ENCODE assay signal across 16 cellular contexts in genomic region chr4:138401330-138401729, GRCh38.
A peak's percentile ranks its signal among the peaks of the same experiment; 100 is the strongest.
DNase-seq lines count a peak whose midpoint lies in the region; ATAC-seq, FAIRE-seq and TF ChIP-seq lines count a peak whose summit lies in the region.
"Had no signal": no experiment of that assay in that cellular context is flagged by ENCODE, and none has a peak within 500 bp of the region (broad histone marks: within the 10 kb centered on the region; RNA-seq: fewer than 3 reads in every experiment).

No MANE protein-coding gene starts in this region.

- FAIRE-seq in GM12891 (lab: Jason Lieb, UNC) (peak; percentile 9), pancreas (lab: Jason Lieb, UNC) (peak; percentile 41)
- FAIRE-seq: small intestine had no signal

- H3K27me3 Mint-ChIP-seq in GM23338 (ENCODE audit: insufficient read depth, low read depth, poor library complexity) = peaks cover 3% of the 10 kb centered on the region
- H3K27me3 Mint-ChIP-seq: T-cell had no signal

- no TSS peak for BruUV-seq in PC-3 (replicated peaks; lab: Mats Ljungman, UMichigan)

- peak in 1 of 4 donors; percentile 54 for ATAC-seq in heart left ventricle
- ATAC-seq in pancreas = no peak
- ATAC-seq in PC-3 = no peak
- ATAC-seq in GM23338 = no peak
- no peak for ATAC-seq in GM18498 (IDR thresholded peaks at IDR 0.05; ENCODE audit: unreplicated experiment)
- ATAC-seq: Panc1, T-cell, WTC11 had no signal

- no peak overlapping the region for H3K27ac Mint-ChIP-seq in GM23338
- H3K27ac Mint-ChIP-seq: T-cell, WTC11 had no signal

- H3K36me3 ChIP-seq in heart left ventricle (no peaks in the 10 kb centered on the region), pancreas (no peaks in the 10 kb centered on the region), PC-3 (ENCODE audit: low read depth, low read length) (no peaks in the 10 kb centered on the region), GM23338 (ENCODE audit: insufficient read depth) (no peaks in the 10 kb centered on the region)
- H3K36me3 ChIP-seq: BLaER1 had no signal

- H3K27me3 ChIP-seq in heart left ventricle = no peaks in the 10 kb centered on the region
- H3K27me3 ChIP-seq in pancreas = no peaks in the 10 kb centered on the region
- H3K27me3 ChIP-seq in PC-3 (ENCODE audit: low read length) = no peaks in the 10 kb centered on the region
- H3K27me3 ChIP-seq in GM23338 (ENCODE audit: insufficient read depth) = no peaks in the 10 kb centered on the region
- H3K27me3 ChIP-seq: BLaER1 had no signal

- TF ChIP-seq POLR2A in GM12891 (IDR thresholded peaks at IDR 0.05; ENCODE audit: low read depth, low read length) (no peak), heart left ventricle (IDR thresholded peaks at IDR 0.05) (no peak)

- H4K20me1 ChIP-seq in PC-3 (ENCODE audit: low read length) (no peaks in the 10 kb centered on the region), GM23338 (replicated peaks; ENCODE audit: insufficient read depth) (no peaks in the 10 kb centered on the region)
- H4K20me1 ChIP-seq: BLaER1 had no signal

- peaks cover 14% of the 10 kb centered on the region; the same call in 2 of the 3 replicates for H3K4me1 Mint-ChIP-seq in GM23338
- H3K4me1 Mint-ChIP-seq: T-cell had no signal

- H3K9me3 ChIP-seq in heart left ventricle = no peaks in the 10 kb centered on the region
- H3K9me3 ChIP-seq in pancreas = no peaks in the 10 kb centered on the region
- no peaks in the 10 kb centered on the region for H3K9me3 ChIP-seq in PC-3 (ENCODE audit: low read length)
- H3K9me3 ChIP-seq: BLaER1 had no signal

- H3K79me2 ChIP-seq in PC-3 (ENCODE audit: low read length) = no peaks in the 10 kb centered on the region
- no peaks in the 10 kb centered on the region for H3K79me2 ChIP-seq in GM23338 (replicated peaks; ENCODE audit: insufficient read depth)

- no peak overlapping the region for H3K4me2 ChIP-seq in PC-3 (ENCODE audit: low read length)
- H3K4me2 ChIP-seq in GM23338 = no peak overlapping the region
- H3K4me2 ChIP-seq: BLaER1 had no signal

- 6 to 18% (median 12%) methylated on average over 3 of the region's 3 CpGs for WGBS in heart left ventricle, 4 donors
- WGBS in pancreas, 2 donors = 12 to 16% methylated on average over 3 of the region's 3 CpGs

- H2AFZ ChIP-seq in PC-3 (ENCODE audit: low read length) (no peak overlapping the region), GM23338 (no peak overlapping the region)

- H3K4me3 ChIP-seq in heart left ventricle (no peak overlapping the region), pancreas (no peak overlapping the region), PC-3 (ENCODE audit: low read length) (no peak overlapping the region), GM23338 (no peak overlapping the region)
- H3K4me3 ChIP-seq: BLaER1, lung had no signal

- peak overlapping the region in 3 of 12 donors; percentile 28 to 53 (median 29) for H3K27ac ChIP-seq in heart left ventricle
- H3K27ac ChIP-seq in pancreas = no peak overlapping the region
- no peak overlapping the region for H3K27ac ChIP-seq in PC-3 (ENCODE audit: low read length)
- H3K27ac ChIP-seq in GM23338 (ENCODE audit: low read depth) = no peak overlapping the region
- H3K27ac ChIP-seq: BLaER1 had no signal

- POLR2A ChIA-PET in PC-3 (lab: Charles Lee; ENCODE audit: unreplicated experiment) = no interaction called here

- TF ChIP-seq CTCF in heart left ventricle (IDR thresholded peaks at IDR 0.05) (no peak), pancreas (IDR thresholded peaks at IDR 0.05) (no peak), PC-3 (conservative IDR thresholded peaks at IDR 0.05; ENCODE audit: low read depth, low read length) (no peak), GM23338 (conservative IDR thresholded peaks at IDR 0.05; ENCODE audit: low read depth in 2 of 2) (no peak)

- intact Hi-C loops in heart left ventricle (cut with DNase I) (loop anchor here in 1 of 10 donors (5.0 kb wide), 1 partner anchor 204 kb away; no protein-coding TSS in a partner anchor), pancreas (cut with DNase I) (no loop called here), PC-3 (cut with micrococcal nuclease) (loop anchor here (10.0 kb wide), 1 partner anchor 157 kb away; the partner anchor contains the start of gene SLC7A11)

- H3K4me3 Mint-ChIP-seq in GM23338 = no peak overlapping the region
- H3K4me3 Mint-ChIP-seq: T-cell, WTC11 had no signal

- H3K9me2 ChIP-seq in PC-3 (replicated peaks; ENCODE audit: low read length) (no peaks in the 10 kb centered on the region), GM23338 (ENCODE audit: insufficient read depth) (no peaks in the 10 kb centered on the region; the same call in 1 of the 2 replicates)

- H3K9me3 Mint-ChIP-seq in GM23338 = peaks cover 3% of the 10 kb centered on the region; the same call in 1 of the 3 replicates
- H3K9me3 Mint-ChIP-seq: T-cell had no signal

- H3K4me1 ChIP-seq in heart left ventricle = peaks cover 0 to 36% (median 7%) of the 10 kb centered on the region in 12 donors
- H3K4me1 ChIP-seq in pancreas = peaks cover 12 to 29% (median 24%) of the 10 kb centered on the region in 3 donors
- peaks cover 15% of the 10 kb centered on the region for H3K4me1 ChIP-seq in PC-3 (ENCODE audit: insufficient read depth, low read length)
- peaks cover 12% of the 10 kb centered on the region; the same call in 1 of the 2 replicates for H3K4me1 ChIP-seq in GM23338 (ENCODE audit: insufficient read depth)
- H3K4me1 ChIP-seq: BLaER1 had no signal

- CTCF ChIA-PET in PC-3 (lab: Charles Lee) = no interaction called here

- H3K9ac ChIP-seq in PC-3 (ENCODE audit: low read length) = no peak overlapping the region
- H3K9ac ChIP-seq: BLaER1 had no signal

- DNase-seq in GM12891 (ENCODE audit: insufficient read length, low spot score) (no peak), NCI-H1105 (lab: John Stamatoyannopoulos, UW) (peak; percentile 43), heart left ventricle (peak; percentile 21 to 71 (median 63)), pancreas (peak; percentile 26 to 78 (median 54)), PC-3 (no peak), GM23338 (ENCODE audit: low spot score) (no peak)
- DNase-seq: activated gamma-delta T cell, NCI-H1048, NCI-H446, small intestine, T-cell had no signal

- H3K36me3 Mint-ChIP-seq in GM23338 (ENCODE audit: low read depth) = no peaks in the 10 kb centered on the region
- H3K36me3 Mint-ChIP-seq: T-cell had no signal

- H3F3A ChIP-seq in PC-3 (ENCODE audit: low read length, unreplicated experiment) (no peaks in the 10 kb centered on the region), GM23338 (replicated peaks; ENCODE audit: low read depth) (no peaks in the 10 kb centered on the region)

TF ChIP-seq in GM12891, 5 proteins besides CTCF, POLR2A, EP300 and RAD21:
- TF ChIP-seq TAF1 (IDR thresholded peaks at IDR 0.05; ENCODE audit: low read depth, low read length) (no peak), POLR2AphosphoS5 (IDR thresholded peaks at IDR 0.05; ENCODE audit: low read depth, low read length) (no peak), POU2F2 (IDR thresholded peaks at IDR 0.05; ENCODE audit: low read depth, low read length) (no peak), PAX5 (IDR thresholded peaks at IDR 0.05; ENCODE audit: insufficient read depth, low read length, severe bottlenecking) (no peak)

TF ChIP-seq in GM23338, 12 proteins besides CTCF, POLR2A, EP300 and RAD21 (continues in another document):
- TF ChIP-seq ETS1 (IDR thresholded peaks at IDR 0.05) (no peak), JUNB (IDR thresholded peaks at IDR 0.05; ENCODE audit: unreplicated experiment) (no peak), POLR2AphosphoS5 (IDR thresholded peaks at IDR 0.05; ENCODE audit: low read depth) (no peak), EZH2phosphoT487 (IDR thresholded peaks at IDR 0.05; ENCODE audit: unreplicated experiment) (no peak), ZNF331 (CRISPR knock-in tag; IDR thresholded peaks at IDR 0.05; ENCODE audit: low read depth) (no peak), REST (IDR thresholded peaks at IDR 0.05; ENCODE audit: unreplicated experiment) (no peak), NANOG (IDR thresholded peaks at IDR 0.05; ENCODE audit: borderline replicate concordance) (no peak), EZH2 (IDR thresholded peaks at IDR 0.05; ENCODE audit: low read depth, unreplicated experiment) (no peak), STAT1 (IDR thresholded peaks at IDR 0.05; ENCODE audit: unreplicated experiment) (no peak)

Comparison
In these comparisons a context has a peak if more than half of its experiments do, and no peak if none do; other contexts are left out.
1. DNase-seq: peak in NCI-H1105 (single experiment), heart left ventricle (5 of 5) and pancreas (6 of 6); none in GM12891 (single experiment), PC-3 (single experiment) and GM23338 (single experiment).